In genomic region chr1:1013922-1014617, GRCh38 we compare ENCODE assay signal across 6 cellular contexts. TPM values are rescaled to one million over a fixed set of nuclear protein-coding genes. Genes with fewer than 3 reads are reported as not detected.
A peak's percentile ranks its signal among the peaks of the same experiment; 100 is the strongest.
DNase-seq lines count a peak whose midpoint lies in the region; ATAC-seq lines count a peak whose summit lies in the region.

No MANE protein-coding gene starts in this region.

- H3K27ac Mint-ChIP-seq in activated naive CD4-positive, alpha-beta T cell treated with anti-CD3 and anti-CD28 coated beads for 36 hours = peak overlapping the region; percentile 86
- peak overlapping the region; percentile 96 for H3K27ac Mint-ChIP-seq in memory B cell

- DNase-seq in HT-29 (ENCODE audit: low spot score) (peak; percentile 52), memory B cell (ENCODE audit: low spot score in 2 of 2) (no peak), iPS-NIHi7 (ENCODE audit: extremely low spot score) (no peak), putamen (ENCODE audit: low spot score) (no peak)
- DNase-seq in activated naive CD4-positive, alpha-beta T cell treated with anti-CD3 and anti-CD28 coated beads for 36 hours = peak; percentile 42

- peaks cover 3% of the 10 kb centered on the region for H3K27me3 Mint-ChIP-seq in activated naive CD4-positive, alpha-beta T cell treated with anti-CD3 and anti-CD28 coated beads for 36 hours (ENCODE audit: low read depth)
- H3K27me3 Mint-ChIP-seq in memory B cell = peaks cover 3% of the 10 kb centered on the region

- peaks cover 30% of the 10 kb centered on the region for H3K4me1 Mint-ChIP-seq in activated naive CD4-positive, alpha-beta T cell treated with anti-CD3 and anti-CD28 coated beads for 36 hours (ENCODE audit: low read depth)
- peaks cover 19% of the 10 kb centered on the region for H3K4me1 Mint-ChIP-seq in memory B cell

- intact Hi-C loops in activated naive CD4-positive, alpha-beta T cell treated with anti-CD3 and anti-CD28 coated beads for 36 hours (cut with micrococcal nuclease) = loop anchor here (1.0 to 2.0 kb wide), 4 partner anchors 14 to 51 kb away; partner anchors contain the start of gene HES4

- H3K4me3 Mint-ChIP-seq in activated naive CD4-positive, alpha-beta T cell treated with anti-CD3 and anti-CD28 coated beads for 36 hours = peak overlapping the region; percentile 94
- peak overlapping the region; percentile 97 for H3K4me3 Mint-ChIP-seq in memory B cell

- no peaks in the 10 kb centered on the region for H3K9me3 Mint-ChIP-seq in activated naive CD4-positive, alpha-beta T cell treated with anti-CD3 and anti-CD28 coated beads for 36 hours
- H3K9me3 Mint-ChIP-seq in memory B cell = no peaks in the 10 kb centered on the region

- ATAC-seq in memory B cell (ENCODE audit: low read depth) = no peak
- ATAC-seq in HG03045 (IDR thresholded peaks at IDR 0.05; ENCODE audit: unreplicated experiment) = no peak

- H3K36me3 Mint-ChIP-seq in activated naive CD4-positive, alpha-beta T cell treated with anti-CD3 and anti-CD28 coated beads for 36 hours (ENCODE audit: low read depth) = peaks cover 6% of the 10 kb centered on the region
- H3K36me3 Mint-ChIP-seq in memory B cell = peaks cover 1% of the 10 kb centered on the region

- CTCF ChIA-PET in activated naive CD4-positive, alpha-beta T cell treated with anti-CD3 and anti-CD28 coated beads for 36 hours (lab: Charles Lee) = interaction anchor here (0.7 to 3.5 kb wide), 7 partner anchors 12 to 50 kb away, joined by 3 to 19 read pairs (median 4); no protein-coding TSS in a partner anchor

RNA-seq across cellular contexts. Expression of gene ISG15, which starts 0.8 kb away (rescaled TPM):
- 706 and 895 TPM in 2 replicates for total RNA-seq in HT-29 (2014; rRNA removed; shearing (Covaris generic))
- total RNA-seq in activated naive CD4-positive, alpha-beta T cell treated with anti-CD3 and anti-CD28 coated beads for 36 hours = 100 to 1,000 TPM; 143 to 147 TPM

RNA-seq across cellular contexts. Expression of gene AGRN, which starts 5.8 kb away (rescaled TPM):
- total RNA-seq in HT-29 (2014; rRNA removed; shearing (Covaris generic)) = 683 and 894 TPM in 2 replicates
- 10 to 100 TPM; 30.5 to 35.1 TPM for total RNA-seq in activated naive CD4-positive, alpha-beta T cell treated with anti-CD3 and anti-CD28 coated beads for 36 hours

RNA-seq across cellular contexts. Expression of gene HES4, which starts 14.2 kb away (rescaled TPM):
- 110 and 139 TPM in 2 replicates for total RNA-seq in HT-29 (2014; rRNA removed; shearing (Covaris generic))
- 1 to 10 TPM; 4.1 to 4.7 TPM for total RNA-seq in activated naive CD4-positive, alpha-beta T cell treated with anti-CD3 and anti-CD28 coated beads for 36 hours

RNA-seq across cellular contexts. Expression of gene PERM1, which starts 32.2 kb away (rescaled TPM):
- 0.03 TPM in 1 of 2 replicates, not detected in the other for total RNA-seq in HT-29 (2014; rRNA removed; shearing (Covaris generic))
- total RNA-seq in activated naive CD4-positive, alpha-beta T cell treated with anti-CD3 and anti-CD28 coated beads for 36 hours = not detected

RNA-seq across cellular contexts. Expression of gene PLEKHN1, which starts 47.8 kb away (rescaled TPM):
- 2.4 and 9.3 TPM in 2 replicates for total RNA-seq in HT-29 (2014; rRNA removed; shearing (Covaris generic))
- under 1 TPM; 0.52 to 0.69 TPM for total RNA-seq in activated naive CD4-positive, alpha-beta T cell treated with anti-CD3 and anti-CD28 coated beads for 36 hours

Comparison
In these comparisons a context has a peak if more than half of its experiments do, and no peak if none do; other contexts are left out.
1. DNase-seq: peak in HT-29 (single experiment) and activated naive CD4-positive, alpha-beta T cell treated with anti-CD3 and anti-CD28 coated beads for 36 hours (single experiment); none in memory B cell (0 of 2), iPS-NIHi7 (single experiment) and putamen (single experiment).
2. RNA of gene AGRN, which starts 5.8 kb away (total RNA-seq): 683 to 894 TPM in HT-29; 30.5 to 35.1 TPM in activated naive CD4-positive, alpha-beta T cell treated with anti-CD3 and anti-CD28 coated beads for 36 hours; every median in the first group is over 10 times any median in the second.
3. RNA of gene HES4, which starts 14.2 kb away (total RNA-seq): 110 to 139 TPM in HT-29; 4.1 to 4.7 TPM in activated naive CD4-positive, alpha-beta T cell treated with anti-CD3 and anti-CD28 coated beads for 36 hours; every median in the first group is over 10 times any median in the second.